Comparison of ENCODE assay signal across 1 cellular context in genomic region chr4:107380190-107380589, GRCh38.
TF ChIP-seq lines count a peak whose summit lies in the region.

No MANE protein-coding gene starts in this region.

TF ChIP-seq in GM23338, 12 proteins besides CTCF, POLR2A, EP300 and RAD21:
- TF ChIP-seq REST (IDR thresholded peaks at IDR 0.05; ENCODE audit: unreplicated experiment) (no peak), NANOG (IDR thresholded peaks at IDR 0.05; ENCODE audit: borderline replicate concordance) (no peak), STAT1 (IDR thresholded peaks at IDR 0.05; ENCODE audit: unreplicated experiment) (no peak), EZH2 (IDR thresholded peaks at IDR 0.05; ENCODE audit: low read depth, unreplicated experiment) (no peak), EZH2phosphoT487 (IDR thresholded peaks at IDR 0.05; ENCODE audit: unreplicated experiment) (no peak), ZNF331 (CRISPR knock-in tag; IDR thresholded peaks at IDR 0.05; ENCODE audit: low read depth) (no peak), CREB1 (CRISPR knock-in tag; IDR thresholded peaks at IDR 0.05; ENCODE audit: low read depth) (no peak), ETS1 (IDR thresholded peaks at IDR 0.05) (no peak), ZNF462 (CRISPR knock-in tag; IDR thresholded peaks at IDR 0.05) (no peak), ZNF114 (CRISPR knock-in tag; IDR thresholded peaks at IDR 0.05) (no peak)
